Comparison of ENCODE assay signal across 21 cellular contexts in genomic region chr5:149849280-149849985, GRCh38.
"Had no signal": no experiment of that assay in that cellular context is flagged by ENCODE, and none has a peak within 500 bp of the region (broad histone marks: within the 10 kb centered on the region; RNA-seq: fewer than 3 reads in every experiment).

No MANE protein-coding gene starts in this region.

- H3K4me3 ChIP-seq: dorsolateral prefrontal cortex, gastrocnemius medialis, heart left ventricle, hepatocyte, right lobe of liver, suprapubic skin had no signal

- H3K27ac ChIP-seq: dorsolateral prefrontal cortex, hepatocyte, right lobe of liver, suprapubic skin had no signal

- FAIRE-seq: colon, small intestine had no signal

- H3K79me2 ChIP-seq: hepatocyte had no signal

- H2AFZ ChIP-seq: hepatocyte had no signal

- H3K9me3 ChIP-seq: gastrocnemius medialis, heart left ventricle, right lobe of liver, suprapubic skin had no signal

- H3K4me1 ChIP-seq: right lobe of liver, suprapubic skin had no signal

- H3K27me3 ChIP-seq: dorsolateral prefrontal cortex, gastrocnemius medialis, heart left ventricle, hepatocyte, right lobe of liver, suprapubic skin had no signal

- DNase-seq: central memory CD4-positive, alpha-beta T cell; dorsolateral prefrontal cortex; effector CD4-positive, alpha-beta T cell; gastrocnemius medialis; heart left ventricle; left cardiac atrium; mesenchymal stem cell; midbrain; naive thymus-derived CD8-positive, alpha-beta T cell; nephron progenitor cell; right lobe of liver; small intestine; stimulated activated CD4-positive, alpha-beta T cell treated with anti-CD3 and anti-CD28 coated beads, Interleukin-15, amount 100 ng/mL, for 24 hours; stimulated activated CD4-positive, alpha-beta T cell treated with anti-CD3 and anti-CD28 coated beads, Interleukin-4, amount 100 ng/mL, for 1 hour; stimulated activated CD8-positive, alpha-beta memory T cell treated with anti-CD3 and anti-CD28 coated beads, Interleukin-4, amount 100 ng/mL, for 48 hours; stimulated activated naive CD4-positive, alpha-beta T cell; stimulated activated naive CD8-positive, alpha-beta T cell treated with anti-CD3 and anti-CD28 coated beads, Interleukin-15, amount 100 ng/mL, for 72 hours; trophoblast cell had no signal

- ATAC-seq: gastrocnemius medialis; heart left ventricle; left cardiac atrium; naive thymus-derived CD8-positive, alpha-beta T cell; stimulated activated naive CD8-positive, alpha-beta T cell treated with anti-CD3 and anti-CD28 coated beads, Interleukin-15, amount 100 ng/mL, for 72 hours had no signal

- H3K4me2 ChIP-seq: hepatocyte had no signal
